ENCODE assay signal across 8 cellular contexts in genomic region chr1:186680031-186681012, GRCh38. TPM values are rescaled to one million over a fixed set of nuclear protein-coding genes. Genes with fewer than 3 reads are reported as not detected.
DNase-seq lines count a peak whose midpoint lies in the region; ATAC-seq and TF ChIP-seq lines count a peak whose summit lies in the region.

Gene PTGS2, minus strand, starts transcription at chr1:186680423. Its CDS starts 133 bp downstream, at chr1:186680290.

- peak within 1 kb of the TSS; percentile 39; the same call in 1 of the 2 replicates for H3K27ac ChIP-seq in SK-N-MC

- peak within 1 kb of the TSS; percentile 29 to 83 (median 69) for H3K4me3 Mint-ChIP-seq in IgD-negative memory B cell
- H3K4me3 Mint-ChIP-seq in brain: peak within 1 kb of the TSS; percentile 88 to 95 (median 91)

- H3K4me1 Mint-ChIP-seq in IgD-negative memory B cell: peaks cover 7 to 13% (median 8%) of the 10 kb centered on the region in 3 donors
- peaks cover 19% of the 10 kb centered on the region for H3K4me1 Mint-ChIP-seq in brain

- in situ Hi-C loops in G401 (cut with HindIII; ENCODE audit: low sequenced_read_pairs): no loop called here

- H3K27ac Mint-ChIP-seq in IgD-negative memory B cell: peak within 1 kb of the TSS in 1 of 3 donors; percentile 77
- H3K27ac Mint-ChIP-seq in brain: peak within 1 kb of the TSS in 4 of 5 experiments; percentile 59 to 75 (median 72)

- peak; percentile 86 for ATAC-seq in GM21717 (IDR thresholded peaks at IDR 0.05; ENCODE audit: unreplicated experiment)

- H3K36me3 Mint-ChIP-seq in IgD-negative memory B cell (no peaks in the 10 kb centered on the region), brain (no peaks in the 10 kb centered on the region)

- DNase-seq in G401 (ENCODE audit: low spot score) (peak; percentile 0), SK-N-MC (ENCODE audit: low read depth, low spot score) (peak; percentile 72), retina (peak; percentile 83), middle frontal gyrus (ENCODE audit: extremely low spot score, low spot score) (no peak)

- peak; percentile 30 to 69 for TF ChIP-seq CTCF in brain (conservative IDR thresholded peaks at IDR 0.05)

- H3K4me3 ChIP-seq in SK-N-MC (peak within 1 kb of the TSS; percentile 91), iPS-11a (ENCODE audit: low read depth, low read length) (peak within 1 kb of the TSS; percentile 67)

- peak within 1 kb of the TSS; percentile 82 for H3K9ac ChIP-seq in SK-N-MC (ENCODE audit: insufficient read length)

- H3K9me3 Mint-ChIP-seq in IgD-negative memory B cell: no peaks in the 10 kb centered on the region
- H3K9me3 Mint-ChIP-seq in brain: no peaks in the 10 kb centered on the region

- H3K27me3 Mint-ChIP-seq in IgD-negative memory B cell (peaks cover 34% of the 10 kb centered on the region), brain (peaks cover 30% of the 10 kb centered on the region)

- no peaks in the 10 kb centered on the region for H3K9me3 ChIP-seq in SK-N-MC (ENCODE audit: low read depth, low read length)

- no peaks in the 10 kb centered on the region for H3K36me3 ChIP-seq in SK-N-MC (ENCODE audit: insufficient read depth, low read length)

RNA-seq across cellular contexts. Expression of gene PTGS2, which starts in this region (rescaled TPM):
- total RNA-seq in G401 (2014; rRNA removed; shearing (Covaris generic)): not detected in 2 replicates
- polyA plus RNA-seq in IgD-negative memory B cell: 0.08 TPM
- 0.42 TPM for polyA plus RNA-seq in brain (ENCODE audit: insufficient read depth, low read depth, low replicate concordance)

Comparison
In these comparisons a context has a peak if more than half of its experiments do, and no peak if none do; other contexts are left out.
1. Peak in DNase-seq in G401; RNA of the gene not detected or under 1 TPM.